18 cellular contexts compared by ENCODE assay signal in the genomic region with DNA sequence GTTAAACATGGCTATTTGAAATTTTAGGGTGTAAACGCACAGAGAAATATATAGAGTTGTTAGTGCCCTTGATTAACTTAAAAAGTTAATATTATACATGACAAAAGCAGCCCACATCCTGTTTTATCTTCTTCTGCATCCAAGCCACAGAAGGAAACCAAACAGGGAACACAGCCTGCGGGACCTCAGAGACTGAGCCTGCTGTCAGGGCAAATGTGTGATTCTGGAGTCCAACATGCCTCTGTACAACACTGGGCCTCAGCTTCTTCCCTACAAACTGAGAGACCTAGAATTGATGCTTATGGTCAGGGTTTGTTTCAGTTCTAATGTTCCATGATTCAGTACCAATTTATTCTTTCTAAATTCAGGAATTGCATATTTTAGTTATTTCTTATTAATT.
DNase-seq lines count a peak whose midpoint lies in the region; ATAC-seq, FAIRE-seq and TF ChIP-seq lines count a peak whose summit lies in the region.
"Had no signal": no experiment of that assay in that cellular context is flagged by ENCODE, and none has a peak within 500 bp of the region (broad histone marks: within the 10 kb centered on the region; RNA-seq: fewer than 3 reads in every experiment).

No MANE protein-coding gene starts in this region.

- intact Hi-C loops in upper lobe of right lung (cut with DNase I) = no loop called here
- intact Hi-C loops in kidney (cut with DNase I) = no loop called here

- H3K4me1 ChIP-seq in BLaER1 (peaks cover 7% of the 10 kb centered on the region), upper lobe of right lung (no peaks in the 10 kb centered on the region), kidney (ENCODE audit: control insufficient read depth in 1 of 2, insufficient read depth in 1 of 2, low read depth in 1 of 2, low read length in 2 of 2) (no peaks in the 10 kb centered on the region), mesendoderm (ENCODE audit: control insufficient read depth, low read depth, low read length) (peaks cover 2% of the 10 kb centered on the region)

- H3K9ac ChIP-seq in BLaER1 (no peak overlapping the region), kidney (ENCODE audit: low read length in 2 of 2) (no peak overlapping the region), mesendoderm (ENCODE audit: low read length) (no peak overlapping the region)

- H3K79me2 ChIP-seq in mesendoderm (ENCODE audit: control insufficient read depth, insufficient read depth, low read length) = no peaks in the 10 kb centered on the region

- H4K20me1 ChIP-seq in BLaER1 = no peaks in the 10 kb centered on the region

- H3K27me3 ChIP-seq in BLaER1 (no peaks in the 10 kb centered on the region), upper lobe of right lung (no peaks in the 10 kb centered on the region), mesendoderm (ENCODE audit: insufficient read depth, low read length, poor library complexity) (no peaks in the 10 kb centered on the region)

- H3K9me3 ChIP-seq in BLaER1 (no peaks in the 10 kb centered on the region), upper lobe of right lung (no peaks in the 10 kb centered on the region), kidney (ENCODE audit: control insufficient read depth in 1 of 2, low read length in 2 of 2) (no peaks in the 10 kb centered on the region)

- no peak for FAIRE-seq in kidney (lab: Jason Lieb, UNC)
- FAIRE-seq: GM19239 had no signal

- H3K27ac ChIP-seq in BLaER1 (no peak overlapping the region), upper lobe of right lung (no peak overlapping the region), kidney (ENCODE audit: low read depth in 2 of 2, low read length in 2 of 2) (no peak overlapping the region), mesendoderm (ENCODE audit: low read depth, low read length) (no peak overlapping the region)

- no peak overlapping the region for H3K4ac ChIP-seq in mesendoderm (ENCODE audit: low read depth, low read length)

- no peak overlapping the region for H2BK120ac ChIP-seq in mesendoderm (ENCODE audit: low read depth, low read length)

- no peak overlapping the region for H3K18ac ChIP-seq in mesendoderm (ENCODE audit: low read length)

- no peak overlapping the region for H4K5ac ChIP-seq in mesendoderm (ENCODE audit: low read length)

- DNase-seq in EH (ENCODE audit: low read depth) = peak; percentile 28
- DNase-seq in Kasumi-1 (lab: John Stamatoyannopoulos, UW) = peak; percentile 12 to 15
- DNase-seq in UCSD-AML1 (lab: John Stamatoyannopoulos, UW; ENCODE audit: unreplicated experiment) = peak; percentile 45
- no peak for DNase-seq in upper lobe of right lung
- DNase-seq in kidney = no peak
- DNase-seq in SIG-M5 (lab: John Stamatoyannopoulos, UW) = no peak
- DNase-seq in mesendoderm = no peak
- DNase-seq: 8988T; AML-193; C1 segment of cervical spinal cord; Calu3; CD4-positive, alpha-beta T cell; DMS79; GF-D8; GOT3; H9 had no signal

- no peak overlapping the region for H3K4me3 ChIP-seq in BLaER1
- H3K4me3 ChIP-seq in upper lobe of right lung = no peak overlapping the region
- no peak overlapping the region for H3K4me3 ChIP-seq in kidney (ENCODE audit: low read length in 2 of 2)
- H3K4me3 ChIP-seq in mesendoderm (ENCODE audit: low read length) = no peak overlapping the region

- no peaks in the 10 kb centered on the region for H3K79me1 ChIP-seq in mesendoderm (ENCODE audit: low read length)

- H3K4me2 ChIP-seq in BLaER1 (peak overlapping the region; percentile 34), mesendoderm (ENCODE audit: low read length) (no peak overlapping the region)

- no CpG with 5 or more reads among the region's 2 CpGs for WGBS in mesendoderm (ENCODE audit: extremely low coverage, insufficient coverage, low lambda C conversion rate)

- H3K23ac ChIP-seq in mesendoderm (ENCODE audit: low read length) = no peak overlapping the region

- H4K8ac ChIP-seq in mesendoderm (ENCODE audit: low read depth, low read length) = no peak overlapping the region

- TF ChIP-seq CTCF in upper lobe of right lung (IDR thresholded peaks at IDR 0.05) (no peak), kidney (IDR thresholded peaks at IDR 0.05; ENCODE audit: borderline replicate concordance, extremely low read depth, insufficient read depth) (no peak)

- no peak for ATAC-seq in upper lobe of right lung

- H2BK15ac ChIP-seq in mesendoderm (replicated peaks; ENCODE audit: low read depth) = no peak overlapping the region

- no peak overlapping the region for H2BK5ac ChIP-seq in mesendoderm (ENCODE audit: low read length)

- H2AK5ac ChIP-seq in mesendoderm (ENCODE audit: low read length) = no peak overlapping the region

- H3K36me3 ChIP-seq in BLaER1 (no peaks in the 10 kb centered on the region), upper lobe of right lung (no peaks in the 10 kb centered on the region), kidney (ENCODE audit: control insufficient read depth in 1 of 2, insufficient read depth in 2 of 2, low read length in 2 of 2) (no peaks in the 10 kb centered on the region), mesendoderm (ENCODE audit: control insufficient read depth, insufficient read depth, low read length) (no peaks in the 10 kb centered on the region)

- H3K56ac ChIP-seq in mesendoderm (ENCODE audit: low read length) = no peak overlapping the region

Comparison
In these comparisons a context has a peak if more than half of its experiments do, and no peak if none do; other contexts are left out.
1. DNase-seq: peak in EH (single experiment), Kasumi-1 (2 of 2) and UCSD-AML1 (single experiment); none in upper lobe of right lung (single experiment), kidney (single experiment), SIG-M5 (single experiment) and mesendoderm (single experiment).